Comparison of ENCODE assay signal across 26 cellular contexts in genomic region chr20:32567384-32568178, GRCh38. TPM values are rescaled to one million over a fixed set of nuclear protein-coding genes. Genes with fewer than 3 reads are reported as not detected.
DNase-seq lines count a peak whose midpoint lies in the region; ATAC-seq, FAIRE-seq and TF ChIP-seq lines count a peak whose summit lies in the region.
"Had no signal": no experiment of that assay in that cellular context is flagged by ENCODE, and none has a peak within 500 bp of the region (broad histone marks: within the 10 kb centered on the region; RNA-seq: fewer than 3 reads in every experiment).

No MANE protein-coding gene starts in this region.

- no peak overlapping the region for H4K91ac ChIP-seq in neuronal stem cell (ENCODE audit: low read depth, low read length, poor library complexity)

- POLR2A ChIA-PET in HEK293 (lab: Yijun Ruan, JAX) (no interaction called here), GM12878 (lab: Charles Lee) (no interaction called here)

- no peak for TF ChIP-seq POLR2A in GM12878 (IDR thresholded peaks at IDR 0.05; ENCODE audit: low read depth, low read length)

- CTCF ChIA-PET in HEK293 (lab: Yijun Ruan, JAX) (no interaction called here), GM12878 (lab: Yijun Ruan, JAX) (no interaction called here)

- TSS peak; percentile 59 for BruUV-seq in GM12878 (replicated peaks; lab: Mats Ljungman, UMichigan)

- no peak overlapping the region for H3K4ac ChIP-seq in neuronal stem cell (ENCODE audit: low read length)

- intact Hi-C loops in GM12878 (cut with micrococcal nuclease; ENCODE audit: unreplicated experiment) = no loop called here
- intact Hi-C loops in colonic mucosa (cut with DNase I) = no loop called here
- intact Hi-C loops in ascending aorta (cut with DNase I) = no loop called here
- intact Hi-C loops in activated T-helper 2 cell treated with anti-CD3 and anti-CD28 coated beads, Interferon-gamma antibody, Interleukin-2, Interleukin-4, amounts not matched to agents 10 μg/mL and 5 μg/mL and 100 μg/mL, durations not matched to agents 14 hours and 24 hours and 36 hours (cut with micrococcal nuclease) = no loop called here

- no peak for FAIRE-seq in GM12878 (lab: Jason Lieb, UNC)
- FAIRE-seq: A549, islet of Langerhans, TTC549 had no signal

- H2AFZ ChIP-seq in GM12878 (ENCODE audit: control insufficient read depth, low read depth, low read length) = no peak overlapping the region
- no peak overlapping the region for H2AFZ ChIP-seq in neuronal stem cell (ENCODE audit: low read length)
- H2AFZ ChIP-seq: GM23338 had no signal

- H4K20me1 ChIP-seq in GM12878 (ENCODE audit: control insufficient read depth, insufficient read depth) = no peaks in the 10 kb centered on the region

- H3K36me3 ChIP-seq in HEK293 (ENCODE audit: control insufficient read depth in 2 of 2, insufficient read depth in 1 of 2, low read length in 2 of 2) (no peaks in the 10 kb centered on the region), GM12878 (ENCODE audit: control insufficient read depth in 2 of 2, insufficient read depth in 2 of 2, low read length in 1 of 2) (no peaks in the 10 kb centered on the region), neuronal stem cell (replicated peaks in 1 of 2; ENCODE audit: control insufficient read depth in 2 of 2, insufficient read depth in 2 of 2, low read length in 2 of 2) (no peaks in the 10 kb centered on the region), colonic mucosa (no peaks in the 10 kb centered on the region), ascending aorta (no peaks in the 10 kb centered on the region)
- H3K36me3 ChIP-seq: stomach, tibial artery had no signal

- no peak overlapping the region for H3K14ac ChIP-seq in neuronal stem cell (ENCODE audit: low read length)

- H3K4me3 Mint-ChIP-seq in activated T-helper 2 cell treated with anti-CD3 and anti-CD28 coated beads, Interferon-gamma antibody, Interleukin-2, Interleukin-4, amounts not matched to agents 10 μg/mL and 5 μg/mL and 100 μg/mL, durations not matched to agents 14 hours and 24 hours and 36 hours (ENCODE audit: low read depth) = no peak overlapping the region
- H3K4me3 Mint-ChIP-seq: activated naive CD8-positive, alpha-beta T cell treated with anti-CD3 and anti-CD28 coated beads, Interleukin-2, amount 50 U/mL, for 24 hours; GM23338 had no signal

- H4K8ac ChIP-seq in neuronal stem cell (ENCODE audit: low read depth, low read length) = no peak overlapping the region

- TF ChIP-seq CTCF in HEK293 (tag by site-specific recombination; IDR thresholded peaks at IDR 0.05) = no peak
- TF ChIP-seq CTCF in GM12878 (IDR thresholded peaks at IDR 0.05 in 2 of 3, conservative IDR thresholded peaks at IDR 0.05 in 1 of 3; ENCODE audit: control insufficient read depth in 2 of 3, extremely low read depth in 1 of 3, insufficient read depth in 1 of 3, low read depth in 3 of 3, low read length in 3 of 3) = no peak
- no peak for TF ChIP-seq CTCF in colonic mucosa (IDR thresholded peaks at IDR 0.05)
- TF ChIP-seq CTCF in ascending aorta (IDR thresholded peaks at IDR 0.05) = no peak

- H3K36me3 Mint-ChIP-seq in activated T-helper 2 cell treated with anti-CD3 and anti-CD28 coated beads, Interferon-gamma antibody, Interleukin-2, Interleukin-4, amounts not matched to agents 10 μg/mL and 5 μg/mL and 100 μg/mL, durations not matched to agents 14 hours and 24 hours and 36 hours (ENCODE audit: low read depth) = no peaks in the 10 kb centered on the region

- H3K27ac ChIP-seq in HEK293 (ENCODE audit: extremely low read depth, low read depth, low read length) = no peak overlapping the region
- no peak overlapping the region for H3K27ac ChIP-seq in GM12878 (ENCODE audit: control insufficient read depth, insufficient read depth)
- H3K27ac ChIP-seq in neuronal stem cell (replicated peaks; ENCODE audit: low read length) = no peak overlapping the region
- no peak overlapping the region for H3K27ac ChIP-seq in colonic mucosa
- H3K27ac ChIP-seq in ascending aorta = no peak overlapping the region
- H3K27ac ChIP-seq: A549, stomach, tibial artery had no signal

- H2BK12ac ChIP-seq in neuronal stem cell (ENCODE audit: low read length) = no peak overlapping the region

- no peak overlapping the region for H3K27ac Mint-ChIP-seq in activated T-helper 2 cell treated with anti-CD3 and anti-CD28 coated beads, Interferon-gamma antibody, Interleukin-2, Interleukin-4, amounts not matched to agents 10 μg/mL and 5 μg/mL and 100 μg/mL, durations not matched to agents 14 hours and 24 hours and 36 hours
- H3K27ac Mint-ChIP-seq: activated naive CD8-positive, alpha-beta T cell treated with anti-CD3 and anti-CD28 coated beads, Interleukin-2, amount 50 U/mL, for 24 hours; GM23338 had no signal

- TF ChIP-seq RAD21 in GM12878 (IDR thresholded peaks at IDR 0.05; ENCODE audit: insufficient read depth, low read depth, low read length) = no peak

- H2BK120ac ChIP-seq in neuronal stem cell (ENCODE audit: low read depth, low read length) = peak overlapping the region; percentile 42

- no peaks in the 10 kb centered on the region for H3K9me3 Mint-ChIP-seq in activated T-helper 2 cell treated with anti-CD3 and anti-CD28 coated beads, Interferon-gamma antibody, Interleukin-2, Interleukin-4, amounts not matched to agents 10 μg/mL and 5 μg/mL and 100 μg/mL, durations not matched to agents 14 hours and 24 hours and 36 hours
- H3K9me3 Mint-ChIP-seq: activated naive CD8-positive, alpha-beta T cell treated with anti-CD3 and anti-CD28 coated beads, Interleukin-2, amount 50 U/mL, for 24 hours; GM23338; naive thymus-derived CD8-positive, alpha-beta T cell had no signal

- no peak overlapping the region for H3K4me3 ChIP-seq in HEK293 (ENCODE audit: low read depth, low read length)
- no peak overlapping the region for H3K4me3 ChIP-seq in GM12878
- H3K4me3 ChIP-seq in neuronal stem cell (ENCODE audit: low read length in 2 of 2) = peak overlapping the region in 1 of 2 donors; percentile 31
- no peak overlapping the region for H3K4me3 ChIP-seq in colonic mucosa
- no peak overlapping the region for H3K4me3 ChIP-seq in ascending aorta
- H3K4me3 ChIP-seq: A549, GM23338, stomach, tibial artery had no signal

- H3K9ac ChIP-seq in GM12878 (ENCODE audit: control insufficient read depth, insufficient read depth, low read length) = no peak overlapping the region
- no peak overlapping the region for H3K9ac ChIP-seq in neuronal stem cell (ENCODE audit: low read depth, low read length, poor library complexity)
- no peak overlapping the region for H3K9ac ChIP-seq in colonic mucosa (ENCODE audit: low read depth in 2 of 2, low read length in 2 of 2)

- 67% methylated on average over 6 of the region's 6 CpGs for WGBS in GM12878 (ENCODE audit: insufficient coverage, insufficient replicate concordance, low lambda C conversion rate, missing lambda C conversion rate)
- whole genome bisulfite sequencing in neuronal stem cell (ENCODE audit: extremely low coverage in 2 of 2, insufficient read length in 2 of 2, insufficient replicate concordance in 1 of 2), 2 donors = 98 to 100% methylated on average over 3 of the region's 6 CpGs

- H3K9me3 ChIP-seq in HEK293 (ENCODE audit: control insufficient read depth, insufficient read depth, low read depth, low read length) = no peaks in the 10 kb centered on the region
- H3K9me3 ChIP-seq in GM12878 (replicated peaks; ENCODE audit: control insufficient read depth, insufficient read depth, low read length) = no peaks in the 10 kb centered on the region
- no peaks in the 10 kb centered on the region for H3K9me3 ChIP-seq in neuronal stem cell (replicated peaks in 1 of 2; ENCODE audit: control insufficient read depth in 2 of 2, insufficient read depth in 1 of 2, low read depth in 1 of 2, low read length in 2 of 2)
- H3K9me3 ChIP-seq in colonic mucosa = no peaks in the 10 kb centered on the region
- no peaks in the 10 kb centered on the region for H3K9me3 ChIP-seq in ascending aorta
- H3K9me3 ChIP-seq: A549, stomach, tibial artery had no signal

- H3K4me2 ChIP-seq in GM12878 (ENCODE audit: control insufficient read depth, insufficient read depth) (no peak overlapping the region), neuronal stem cell (ENCODE audit: insufficient read depth, low read length, poor library complexity, severe bottlenecking) (no peak overlapping the region)
- H3K4me2 ChIP-seq: A549, GM23338 had no signal

- no peak overlapping the region for H2BK15ac ChIP-seq in neuronal stem cell (ENCODE audit: low read length)

- peaks cover 1% of the 10 kb centered on the region for H3K79me1 ChIP-seq in neuronal stem cell (ENCODE audit: low read depth, low read length)

- H2AK5ac ChIP-seq in neuronal stem cell (ENCODE audit: low read depth, low read length) = peak overlapping the region; percentile 51

- in situ Hi-C loops in GM12878 (cut with MboI) = no loop called here

- no peaks in the 10 kb centered on the region; the same call in none of the 2 replicates for H3K79me2 ChIP-seq in GM12878 (ENCODE audit: control insufficient read depth, insufficient read depth, low read length)

- ATAC-seq in GM12878 = no peak
- ATAC-seq: A549; activated naive CD8-positive, alpha-beta T cell treated with anti-CD3 and anti-CD28 coated beads, Interleukin-2, amount 50 U/mL, for 24 hours; GM23338; left ventricle myocardium superior had no signal

- no peak for TF ChIP-seq EP300 in GM12878 (IDR thresholded peaks at IDR 0.05; ENCODE audit: borderline replicate concordance in 1 of 2, control insufficient read depth in 1 of 2, low read depth in 2 of 2, low read length in 2 of 2)

- H3K4me1 Mint-ChIP-seq in activated T-helper 2 cell treated with anti-CD3 and anti-CD28 coated beads, Interferon-gamma antibody, Interleukin-2, Interleukin-4, amounts not matched to agents 10 μg/mL and 5 μg/mL and 100 μg/mL, durations not matched to agents 14 hours and 24 hours and 36 hours (ENCODE audit: low read depth) = no peaks in the 10 kb centered on the region

- H2BK5ac ChIP-seq in neuronal stem cell (ENCODE audit: low read length) = no peak overlapping the region

- DNase-seq in NCI-H510A treated with DMSO at 0.1 percent for 48 hours (lab: John Stamatoyannopoulos, UW) (peak; percentile 22), NCI-H510A (lab: John Stamatoyannopoulos, UW) (no peak), GM12878 (ENCODE audit: low read depth, low spot score) (no peak), neuronal stem cell (ENCODE audit: low spot score) (no peak), colonic mucosa (no peak), ascending aorta (ENCODE audit: low spot score in 2 of 2) (no peak)
- no peak for DNase-seq in activated T-helper 2 cell treated with anti-CD3 and anti-CD28 coated beads, Interferon-gamma antibody, Interleukin-2, Interleukin-4, amounts not matched to agents 10 μg/mL and 5 μg/mL and 100 μg/mL, durations not matched to agents 14 hours and 24 hours and 36 hours (ENCODE audit: low spot score)
- DNase-seq: activated naive CD8-positive, alpha-beta T cell treated with anti-CD3 and anti-CD28 coated beads, Interleukin-2, amount 50 U/mL, for 24 hours; activated T-cell treated with anti-CD3 and anti-CD28 coated beads, Interleukin-2, amount 50 U/mL, for 1 hour; AML-193; central memory CD4-positive, alpha-beta T cell; dermis blood vessel endothelial cell; DND-41; left ventricle myocardium superior; naive thymus-derived CD8-positive, alpha-beta T cell; NCI-H1092 treated with DMSO at 0.1 percent for 48 hours; NCI-H2227 treated with DMSO at 0.1 percent for 48 hours; NCI-H748 treated with DMSO at 0.1 percent for 48 hours; stimulated activated CD4-positive, alpha-beta T cell treated with anti-CD3 and anti-CD28 coated beads, Interleukin-2, amount 100 ng/mL, for 24 hours; stomach; tibial artery had no signal

- peak overlapping the region; percentile 30 for H3K23ac ChIP-seq in neuronal stem cell (ENCODE audit: low read depth, low read length, poor library complexity)

- H3K4me1 ChIP-seq in HEK293 (ENCODE audit: control insufficient read depth, insufficient read depth, low read length) (no peaks in the 10 kb centered on the region; the same call in 1 of the 2 replicates), GM12878 (ENCODE audit: control insufficient read depth, insufficient read depth, low read length) (no peaks in the 10 kb centered on the region), neuronal stem cell (ENCODE audit: control insufficient read depth in 2 of 2, insufficient read depth in 1 of 2, low read depth in 1 of 2, low read length in 2 of 2) (peaks cover 14 to 27% of the 10 kb centered on the region in 2 donors), colonic mucosa (no peaks in the 10 kb centered on the region), ascending aorta (no peaks in the 10 kb centered on the region)
- H3K4me1 ChIP-seq: tibial artery had no signal

- SMC1A ChIA-PET in GM12878 (lab: Charles Lee; ENCODE audit: uncharacterized antibody, unreplicated experiment) = no interaction called here

- peak overlapping the region; percentile 65 for H3K18ac ChIP-seq in neuronal stem cell (ENCODE audit: low read length)

- H3K27me3 ChIP-seq in GM12878 (replicated peaks in 1 of 2; ENCODE audit: control insufficient read depth in 2 of 2, insufficient read depth in 2 of 2, low read length in 1 of 2) = no peaks in the 10 kb centered on the region
- no peaks in the 10 kb centered on the region for H3K27me3 ChIP-seq in neuronal stem cell (ENCODE audit: control insufficient read depth in 3 of 3, insufficient read depth in 3 of 3, low read depth in 1 of 3, low read length in 3 of 3)
- H3K27me3 ChIP-seq in colonic mucosa = no peaks in the 10 kb centered on the region
- H3K27me3 ChIP-seq in ascending aorta = no peaks in the 10 kb centered on the region
- H3K27me3 ChIP-seq: stomach, tibial artery had no signal

- H3K27me3 Mint-ChIP-seq in activated T-helper 2 cell treated with anti-CD3 and anti-CD28 coated beads, Interferon-gamma antibody, Interleukin-2, Interleukin-4, amounts not matched to agents 10 μg/mL and 5 μg/mL and 100 μg/mL, durations not matched to agents 14 hours and 24 hours and 36 hours (ENCODE audit: low read depth) = no peaks in the 10 kb centered on the region
- H3K27me3 Mint-ChIP-seq: activated naive CD8-positive, alpha-beta T cell treated with anti-CD3 and anti-CD28 coated beads, Interleukin-2, amount 50 U/mL, for 24 hours; naive thymus-derived CD8-positive, alpha-beta T cell had no signal

- RAD21 ChIA-PET in GM12878 (lab: Charles Lee; ENCODE audit: unreplicated experiment) = no interaction called here

RNA-seq across cellular contexts. Expression of gene NOL4L, which starts 17.6 kb away (rescaled TPM):
- 72.6 and 77.1 TPM in 2 replicates for total RNA-seq in GM12878 (2013; cell fraction: nucleolus; rRNA removed)
- total RNA-seq in GM12878 (2014; rRNA removed) = 8.1 and 9.5 TPM in 2 replicates
- total RNA-seq in GM12878 (2014; rRNA removed; fragmentation: Illumina TruSeq; extraction: Trizol) = 6.2 and 6.5 TPM in 2 replicates
- total RNA-seq in GM12878 (2021) = 24.0 and 30.0 TPM in 2 replicates
- 3.1 TPM for polyA plus RNA-seq in GM12878 (2011; ENCODE audit: low read depth)
- polyA plus RNA-seq in GM12878 (2011; rRNA removed) = 5.9 and 8.0 TPM in 2 replicates
- polyA plus RNA-seq in GM12878 (2011; cell fraction: cytosol; rRNA removed) = 6.0 and 6.7 TPM in 2 replicates
- polyA plus RNA-seq in GM12878 (2011; cell fraction: nucleus; rRNA removed) = 36.6 and 37.1 TPM in 2 replicates
- 6.1 and 6.9 TPM in 2 replicates for polyA plus RNA-seq in GM12878 (2012)
- 4.0 and 7.9 TPM in 2 replicates for polyA plus RNA-seq in GM12878 (2014; fragmentation: Illumina TruSeq; extraction: Trizol)
- 1 to 10 TPM; 2.3 to 3.9 TPM for polyA plus RNA-seq in GM12878 (2014; fragmentation: Nextera tagmentation; extraction: Ambion mirVana)
- polyA plus RNA-seq in GM12878 (2014; rRNA removed) = 9.5 and 10.8 TPM in 2 replicates
- polyA plus RNA-seq in GM12878 (2016; fragmentation: Nextera tagmentation; extraction: Ambion mirVana) = 1 to 10 TPM; 7.9 to 8.2 TPM
- 6.5 and 10.4 TPM in 2 replicates for polyA minus RNA-seq in GM12878 (2011; rRNA and poly(A)+ RNA removed)
- polyA minus RNA-seq in GM12878 (2011; cell fraction: cytosol; rRNA and poly(A)+ RNA removed) = 4.8 and 9.5 TPM in 2 replicates
- polyA minus RNA-seq in GM12878 (2011; cell fraction: nucleus; rRNA and poly(A)+ RNA removed) = 6.6 and 14.4 TPM in 2 replicates
- polyA plus RNA-seq in neuronal stem cell (2013, experiment 1 of 2) = 27.2 TPM
- polyA plus RNA-seq in neuronal stem cell (2013, experiment 2 of 2) = 27.3 TPM
- 10 to 100 TPM; 54.2 to 58.0 TPM for total RNA-seq in colonic mucosa
- total RNA-seq in ascending aorta = 19.8 TPM
- 13.2 and 14.2 TPM in 2 replicates for total RNA-seq in activated T-helper 2 cell treated with anti-CD3 and anti-CD28 coated beads, Interferon-gamma antibody, Interleukin-2, Interleukin-4, amounts not matched to agents 10 μg/mL and 5 μg/mL and 100 μg/mL, durations not matched to agents 14 hours and 24 hours and 36 hours
